Comparison of ENCODE assay signal across 7 cellular contexts in genomic region chr16:24010440-24011089, GRCh38.
DNase-seq lines count a peak whose midpoint lies in the region; ATAC-seq and TF ChIP-seq lines count a peak whose summit lies in the region.

No MANE protein-coding gene starts in this region.

- no peaks in the 10 kb centered on the region for H3K4me1 ChIP-seq in hepatocyte (ENCODE audit: insufficient read depth)

- no peaks in the 10 kb centered on the region for H3K9me2 ChIP-seq in hepatocyte (replicated peaks; ENCODE audit: insufficient read depth)

- 49% methylated on average over 8 of the region's 8 CpGs for WGBS in hepatocyte (ENCODE audit: low lambda C conversion rate, missing lambda C conversion rate)

- H4K20me1 ChIP-seq in hepatocyte (ENCODE audit: insufficient read depth, poor library complexity, severe bottlenecking) = no peaks in the 10 kb centered on the region

- no peak overlapping the region for H3K4me2 ChIP-seq in hepatocyte

- peak; percentile 76 for TF ChIP-seq CTCF in GM12875 (IDR thresholded peaks at IDR 0.05; ENCODE audit: borderline replicate concordance, insufficient read depth, low read depth, low read length)
- TF ChIP-seq CTCF in NB4 (IDR thresholded peaks at IDR 0.05; ENCODE audit: low read depth, low read length) = peak; percentile 88
- peak; percentile 62 for TF ChIP-seq CTCF in hepatocyte (IDR thresholded peaks at IDR 0.05; ENCODE audit: poor library complexity)

- H3K4me3 ChIP-seq in GM12875 (ENCODE audit: low read depth, low read length) (no peak overlapping the region), NB4 (ENCODE audit: low read depth, low read length) (no peak overlapping the region), hepatocyte (no peak overlapping the region), skeletal muscle cell (ENCODE audit: low read depth, low read length) (no peak overlapping the region)

- H2AFZ ChIP-seq in hepatocyte = no peak overlapping the region

- no peak for TF ChIP-seq POLR2A in NB4 (IDR thresholded peaks at IDR 0.05; ENCODE audit: extremely low read depth, insufficient read length)

- peaks cover 9% of the 10 kb centered on the region for H3K27me3 ChIP-seq in hepatocyte

- no peaks in the 10 kb centered on the region for H3K79me2 ChIP-seq in hepatocyte

- no peaks in the 10 kb centered on the region for H3K36me3 ChIP-seq in hepatocyte (replicated peaks; ENCODE audit: insufficient read depth, low read depth)

- H3K9me3 ChIP-seq in hepatocyte (ENCODE audit: low read depth) = no peaks in the 10 kb centered on the region

- H3K27ac ChIP-seq in hepatocyte = no peak overlapping the region

- DNase-seq in NB4 (ENCODE audit: low read depth) (peak; percentile 89), T-helper 1 cell (peak; percentile 48 to 80 (median 70)), amygdala (lab: John Stamatoyannopoulos, UW) (peak in 52 of 56 donors; percentile 1 to 92 (median 42)), hepatocyte (ENCODE audit: low spot score) (peak; percentile 91), skeletal muscle cell (ENCODE audit: low read depth) (peak; percentile 6)

- no peak for ATAC-seq in GM18861 (IDR thresholded peaks at IDR 0.05; ENCODE audit: unreplicated experiment)

Comparison
In these comparisons a context has a peak if more than half of its experiments do, and no peak if none do; other contexts are left out.
1. DNase-seq: peak in every context shown above with its lines; median percentile 91 in hepatocyte; 89 in NB4; 70 in T-helper 1 cell; 42 in amygdala; 6 in skeletal muscle cell.